Comparison of ENCODE assay signal across 16 cellular contexts in genomic region chr5:9338796-9339195, GRCh38.
"Had no signal": no experiment of that assay in that cellular context is flagged by ENCODE, and none has a peak within 500 bp of the region (broad histone marks: within the 10 kb centered on the region; RNA-seq: fewer than 3 reads in every experiment).

No MANE protein-coding gene starts in this region.

- H3K27me3 ChIP-seq: breast epithelium, esophagus squamous epithelium, tibial nerve had no signal

- DNase-seq: activated CD4-positive, alpha-beta T cell treated with anti-CD3 and anti-CD28 coated beads, Interleukin-2, amount 10 ng/mL, durations not matched to agents 24 days and 14 days; activated T-cell treated with anti-CD3 and anti-CD28 coated beads, Interleukin-2, amount 50 U/mL, for 24 hours; cortex of kidney; effector CD8-positive, alpha-beta T cell; esophagus squamous epithelium; hippocampal formation; occipital lobe; retina; stimulated activated CD4-positive, alpha-beta T cell treated with anti-CD3 and anti-CD28 coated beads, Interleukin-2, amount 100 ng/mL, for 24 hours; stimulated activated naive CD4-positive, alpha-beta T cell treated with Interleukin-2 at 50 U/mL for 16 hours; T1000 had no signal

- H3K4me3 ChIP-seq: breast epithelium, esophagus squamous epithelium, tibial nerve had no signal

- H3K27me3 Mint-ChIP-seq: activated CD4-positive, alpha-beta T cell treated with anti-CD3 and anti-CD28 coated beads, Interleukin-2, amount 10 ng/mL, durations not matched to agents 24 days and 14 days; activated CD8-positive, alpha-beta T cell treated with anti-CD3 and anti-CD28 coated beads for 36 hours; activated T-cell treated with anti-CD3 and anti-CD28 coated beads, Interleukin-2, amount 50 U/mL, for 24 hours had no signal

- H3K36me3 ChIP-seq: breast epithelium, esophagus squamous epithelium, tibial nerve had no signal

- H3K9me3 ChIP-seq: breast epithelium, esophagus squamous epithelium, tibial nerve had no signal

- H3K27ac ChIP-seq: breast epithelium, esophagus squamous epithelium had no signal

- H3K4me1 ChIP-seq: breast epithelium had no signal

- H3K27ac Mint-ChIP-seq: activated CD4-positive, alpha-beta T cell treated with anti-CD3 and anti-CD28 coated beads, Interleukin-2, amount 10 ng/mL, durations not matched to agents 24 days and 14 days; activated CD8-positive, alpha-beta T cell treated with anti-CD3 and anti-CD28 coated beads for 36 hours; activated naive CD4-positive, alpha-beta T cell treated with anti-CD3 and anti-CD28 coated beads for 36 hours; activated T-cell treated with anti-CD3 and anti-CD28 coated beads, Interleukin-2, amount 50 U/mL, for 24 hours; activated T-helper 2 cell treated with anti-CD3 and anti-CD28 coated beads, Interferon-gamma antibody, Interleukin-2, Interleukin-4, amounts not matched to agents 10 μg/mL and 5 μg/mL and 100 μg/mL, durations not matched to agents 14 hours and 24 hours and 36 hours had no signal

- ATAC-seq: activated CD8-positive, alpha-beta T cell treated with anti-CD3 and anti-CD28 coated beads for 36 hours had no signal

- H3K4me3 Mint-ChIP-seq: activated CD4-positive, alpha-beta T cell treated with anti-CD3 and anti-CD28 coated beads, Interleukin-2, amount 10 ng/mL, durations not matched to agents 24 days and 14 days; activated CD8-positive, alpha-beta T cell treated with anti-CD3 and anti-CD28 coated beads for 36 hours; activated naive CD4-positive, alpha-beta T cell treated with anti-CD3 and anti-CD28 coated beads for 36 hours; activated T-cell treated with anti-CD3 and anti-CD28 coated beads, Interleukin-2, amount 50 U/mL, for 24 hours had no signal

- H3K4me1 Mint-ChIP-seq: activated CD4-positive, alpha-beta T cell treated with anti-CD3 and anti-CD28 coated beads, Interleukin-2, amount 10 ng/mL, durations not matched to agents 24 days and 14 days had no signal
